Comparison of ENCODE assay signal across 2 cellular contexts in the genomic region with DNA sequence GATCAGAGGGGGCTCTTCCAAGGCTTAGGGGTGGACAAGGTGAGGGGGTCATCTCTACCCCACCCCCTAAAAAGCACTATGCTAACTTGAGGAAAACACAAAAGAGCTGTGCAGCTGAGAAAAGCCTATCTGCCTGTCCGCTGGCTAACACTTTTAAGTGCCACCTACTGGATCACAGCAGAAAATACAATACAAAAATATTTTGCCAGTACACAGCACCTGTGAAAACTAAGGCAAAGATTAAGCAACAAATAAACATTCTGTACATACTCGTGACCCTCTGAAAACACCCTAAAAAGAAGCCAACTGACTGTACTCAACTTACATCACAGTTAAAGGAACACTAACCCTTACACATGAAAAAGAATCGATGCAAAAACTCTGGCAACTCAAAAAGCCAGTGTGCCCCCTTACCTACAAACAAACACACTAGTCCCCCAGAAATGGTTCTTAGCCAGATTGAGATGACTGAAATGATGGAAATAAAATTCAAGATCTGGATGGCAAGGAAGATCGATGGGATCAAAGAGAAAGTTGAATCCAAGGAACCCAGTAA.
TF ChIP-seq lines count a peak whose summit lies in the region.

No MANE protein-coding gene starts in this region.

TF ChIP-seq in A549, 52 proteins besides CTCF, POLR2A, EP300 and RAD21:
- peak; percentile 32; the same call in 1 of the 3 replicates for TF ChIP-seq SMC3 (IDR thresholded peaks at IDR 0.05)

TF ChIP-seq in IMR-90, 13 proteins besides CTCF, POLR2A, EP300 and RAD21:
- peak; percentile 59 for TF ChIP-seq SMC3 (IDR thresholded peaks at IDR 0.05; ENCODE audit: low read depth, low read length)
